Comparison of ENCODE assay signal across 15 cellular contexts in the genomic region with DNA sequence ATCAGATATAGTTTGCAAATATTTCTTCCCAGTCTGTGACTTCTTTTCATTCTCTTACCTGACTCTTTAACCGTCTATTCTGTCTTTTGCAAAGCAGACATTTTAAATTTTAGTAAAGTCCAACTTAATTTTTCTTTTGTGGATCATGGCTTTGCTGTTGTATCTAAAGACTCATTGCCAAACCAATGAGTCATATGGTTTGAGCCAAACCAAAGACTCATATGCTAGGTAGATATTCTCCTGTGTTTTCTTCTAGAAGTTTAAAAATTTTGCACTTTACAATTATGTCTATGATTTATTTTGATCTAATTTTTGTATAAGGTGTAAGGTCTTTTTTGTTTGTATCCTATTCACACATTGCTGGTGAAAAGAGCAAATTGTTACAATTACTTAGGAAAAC.
A peak's percentile ranks its signal among the peaks of the same experiment; 100 is the strongest.
DNase-seq lines count a peak whose midpoint lies in the region; TF ChIP-seq lines count a peak whose summit lies in the region.
"Had no signal": no experiment of that assay in that cellular context is flagged by ENCODE, and none has a peak within 500 bp of the region (broad histone marks: within the 10 kb centered on the region; RNA-seq: fewer than 3 reads in every experiment).

No MANE protein-coding gene starts in this region.

- H3K36me3 ChIP-seq in testis (ENCODE audit: low read depth, missing control alignments) = no peaks in the 10 kb centered on the region
- H3K36me3 ChIP-seq in Peyer's patch = no peaks in the 10 kb centered on the region

- H3K9me3 ChIP-seq in testis (no peaks in the 10 kb centered on the region), Peyer's patch (no peaks in the 10 kb centered on the region)

- H3K27ac ChIP-seq in testis (no peak overlapping the region), Peyer's patch (no peak overlapping the region), caudate nucleus (ENCODE audit: low read depth, low read length) (no peak overlapping the region)

- in situ Hi-C loops in astrocyte of the spinal cord (cut with HindIII; ENCODE audit: low sequenced_read_pairs) = no loop called here

- no peaks in the 10 kb centered on the region for H3K27me3 ChIP-seq in testis
- no peaks in the 10 kb centered on the region for H3K27me3 ChIP-seq in Peyer's patch

- TF ChIP-seq POLR2A in testis (IDR thresholded peaks at IDR 0.05) = no peak
- no peak for TF ChIP-seq POLR2A in Peyer's patch (IDR thresholded peaks at IDR 0.05)

- DNase-seq in RKO (ENCODE audit: low spot score) = peak; percentile 11
- DNase-seq in astrocyte of the spinal cord (ENCODE audit: low read depth, low spot score) = peak; percentile 61
- DNase-seq in fibroblast of pulmonary artery (ENCODE audit: low read depth) = peak; percentile 17
- no peak for DNase-seq in activated effector memory CD4-positive, alpha-beta T cell treated with anti-CD3 and anti-CD28 coated beads, Interleukin-2, amount 50 U/mL, for 16 hours
- no peak for DNase-seq in testis
- DNase-seq in Peyer's patch = no peak
- DNase-seq in caudate nucleus (lab: John Stamatoyannopoulos, UW) = no peak
- DNase-seq: ACHN; C1 segment of cervical spinal cord; CD8-positive, alpha-beta memory T cell; DMS79; NCI-H1694 treated with DMSO at 0.1 percent for 48 hours; NK-92 treated with Interleukin-12 subunit alpha and Interleukin-12 subunit beta, amount 100 ng/mL, for 24 hours; RPMI8226; SHP77 treated with DMSO at 0.1 percent for 48 hours had no signal

- TF ChIP-seq CTCF in astrocyte of the spinal cord (IDR thresholded peaks at IDR 0.05; ENCODE audit: low read depth, low read length) (no peak), fibroblast of pulmonary artery (IDR thresholded peaks at IDR 0.05; ENCODE audit: low read length, missing control alignments) (no peak), testis (IDR thresholded peaks at IDR 0.05) (no peak), Peyer's patch (IDR thresholded peaks at IDR 0.05) (no peak)

- H3K4me1 ChIP-seq in testis = no peaks in the 10 kb centered on the region
- H3K4me1 ChIP-seq in Peyer's patch = no peaks in the 10 kb centered on the region

- H3K4me3 ChIP-seq in astrocyte of the spinal cord (ENCODE audit: low read depth, low read length) = no peak overlapping the region
- no peak overlapping the region for H3K4me3 ChIP-seq in fibroblast of pulmonary artery (replicated peaks; ENCODE audit: low read depth, low read length)
- no peak overlapping the region for H3K4me3 ChIP-seq in testis
- no peak overlapping the region for H3K4me3 ChIP-seq in Peyer's patch

- 90 to 96% methylated on average over 1 of the region's 1 CpG for WGBS in testis, 2 donors

- intact Hi-C loops in testis (cut with DNase I; ENCODE audit: low total_unique reads) = no loop called here

Comparison
In these comparisons a context has a peak if more than half of its experiments do, and no peak if none do; other contexts are left out.
1. DNase-seq: peak in RKO (single experiment), astrocyte of the spinal cord (single experiment) and fibroblast of pulmonary artery (single experiment); none in activated effector memory CD4-positive, alpha-beta T cell treated with anti-CD3 and anti-CD28 coated beads, Interleukin-2, amount 50 U/mL, for 16 hours (single experiment), testis (single experiment), Peyer's patch (0 of 3) and caudate nucleus (0 of 61).